ENCODE assay signal across 1 cellular context in the genomic region with DNA sequence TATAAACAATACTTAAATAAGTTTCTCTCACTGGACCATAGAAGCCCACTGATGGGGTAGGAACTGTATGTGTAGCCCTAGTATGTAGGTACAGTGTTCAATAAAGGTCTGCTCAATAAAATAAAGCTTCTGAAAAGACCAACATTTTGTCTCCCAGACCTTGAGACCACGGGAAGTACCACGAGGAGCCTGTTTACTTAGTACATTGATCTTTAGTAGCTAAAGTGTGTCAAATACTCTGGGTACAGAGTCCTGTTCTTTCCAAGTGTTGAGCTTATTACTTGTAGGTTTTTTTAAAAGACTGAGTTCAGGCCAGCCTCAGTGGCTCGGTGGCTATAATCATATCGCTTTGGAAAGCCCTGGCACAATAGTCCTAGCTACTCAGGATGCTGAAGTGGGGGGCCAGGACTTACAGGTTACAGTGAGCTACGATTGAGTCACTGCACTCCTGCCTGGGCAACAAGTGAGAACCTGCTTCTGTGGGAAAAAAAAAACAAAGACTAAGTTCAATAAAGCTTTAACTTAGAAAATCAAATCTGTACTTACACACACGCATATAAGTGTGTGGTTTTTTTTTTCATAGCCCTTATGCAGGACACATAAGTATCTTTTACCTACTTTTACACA.
TF ChIP-seq lines count a peak whose summit lies in the region.

No MANE protein-coding gene starts in this region.

TF ChIP-seq in HepG2, 621 proteins besides CTCF, POLR2A, EP300 and RAD21 (continues in another document):
- TF ChIP-seq, protein P1, sequence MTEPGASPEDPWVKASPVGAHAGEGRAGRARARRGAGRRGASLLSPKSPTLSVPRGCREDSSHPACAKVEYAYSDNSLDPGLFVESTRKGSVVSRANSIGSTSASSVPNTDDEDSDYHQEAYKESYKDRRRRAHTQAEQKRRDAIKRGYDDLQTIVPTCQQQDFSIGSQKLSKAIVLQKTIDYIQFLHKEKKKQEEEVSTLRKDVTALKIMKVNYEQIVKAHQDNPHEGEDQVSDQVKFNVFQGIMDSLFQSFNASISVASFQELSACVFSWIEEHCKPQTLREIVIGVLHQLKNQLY (CRISPR knock-in tag; IDR thresholded peaks at IDR 0.05): peak; percentile 72; the same call in 1 of the 2 replicates
- TF ChIP-seq DPF2 (CRISPR knock-in tag; IDR thresholded peaks at IDR 0.05; ENCODE audit: borderline replicate concordance, low read depth) (peak; percentile 62; the same call in 1 of the 2 replicates), PITX1 (CRISPR knock-in tag; IDR thresholded peaks at IDR 0.05) (0 out of 2 replicates have a peak, but pooled peaks have one; percentile 39), ZMYM3 (CRISPR knock-in tag; IDR thresholded peaks at IDR 0.05) (peak; percentile 40; the same call in 1 of the 2 replicates), TEAD3 (CRISPR knock-in tag; optimal IDR thresholded peaks at IDR 0.05; ENCODE audit: borderline replicate concordance) (peak; percentile 29), ZNF569 (CRISPR knock-in tag; IDR thresholded peaks at IDR 0.05; ENCODE audit: borderline replicate concordance) (no peak), ZNF260 (CRISPR knock-in tag; IDR thresholded peaks at IDR 0.05; ENCODE audit: borderline replicate concordance, low read depth) (no peak), KMT2B (CRISPR knock-in tag; IDR thresholded peaks at IDR 0.05) (0 out of 2 replicates have a peak, but pooled peaks have one; percentile 18), ZMYM4 (CRISPR knock-in tag; IDR thresholded peaks at IDR 0.05) (peak; percentile 66), TBX2 (CRISPR knock-in tag; IDR thresholded peaks at IDR 0.05; ENCODE audit: borderline replicate concordance) (peak; percentile 24; the same call in 1 of the 2 replicates), USF2 (IDR thresholded peaks at IDR 0.05; ENCODE audit: low read depth, low read length) (no peak), USF2 (CRISPR knock-in tag; IDR thresholded peaks at IDR 0.05; ENCODE audit: borderline replicate concordance) (no peak), GATAD2A (CRISPR knock-in tag; IDR thresholded peaks at IDR 0.05) (peak; percentile 88), KAT2B (IDR thresholded peaks at IDR 0.05; ENCODE audit: borderline replicate concordance, low read depth, low read length) (peak; percentile 55; the same call in 1 of the 2 replicates), SIX1 (CRISPR knock-in tag; IDR thresholded peaks at IDR 0.05; ENCODE audit: borderline replicate concordance) (peak; percentile 44; the same call in 1 of the 2 replicates), MIER2 (CRISPR knock-in tag; IDR thresholded peaks at IDR 0.05) (no peak), ZNF362 (CRISPR knock-in tag; IDR thresholded peaks at IDR 0.05; ENCODE audit: borderline replicate concordance) (peak; percentile 77), HNF4A (CRISPR knock-in tag; IDR thresholded peaks at IDR 0.05) (peak; percentile 88), KMT2A (CRISPR knock-in tag; IDR thresholded peaks at IDR 0.05) (peak; percentile 42; the same call in 1 of the 2 replicates), AHDC1 (CRISPR knock-in tag; IDR thresholded peaks at IDR 0.05; ENCODE audit: borderline replicate concordance) (peak; percentile 88; the same call in 1 of the 2 replicates), DMAP1 (CRISPR knock-in tag; IDR thresholded peaks at IDR 0.05) (0 out of 2 replicates have a peak, but pooled peaks have one; percentile 23), NCOR1 (IDR thresholded peaks at IDR 0.05; ENCODE audit: borderline replicate concordance, low read length) (0 out of 2 replicates have a peak, but pooled peaks have one; percentile 36), ARNTL (CRISPR knock-in tag; IDR thresholded peaks at IDR 0.05) (peak; percentile 51; the same call in 1 of the 2 replicates), ZNF670 (CRISPR knock-in tag; IDR thresholded peaks at IDR 0.05; ENCODE audit: borderline replicate concordance) (0 out of 2 replicates have a peak, but pooled peaks have one; percentile 48), TBL1XR1 (IDR thresholded peaks at IDR 0.05; ENCODE audit: borderline replicate concordance, low read length, partially characterized antibody) (no peak), ZBTB21 (CRISPR knock-in tag; IDR thresholded peaks at IDR 0.05) (no peak), NR2F6 (IDR thresholded peaks at IDR 0.05) (0 out of 2 replicates have a peak, but pooled peaks have one; percentile 21), NR2F6 (CRISPR knock-in tag; IDR thresholded peaks at IDR 0.05) (peak; percentile 38; the same call in 1 of the 2 replicates), THAP11 (CRISPR knock-in tag; IDR thresholded peaks at IDR 0.05) (peak; percentile 75), ZNF280D (CRISPR knock-in tag; IDR thresholded peaks at IDR 0.05) (0 out of 2 replicates have a peak, but pooled peaks have one; percentile 42), ZNF331 (CRISPR knock-in tag; IDR thresholded peaks at IDR 0.05) (0 out of 2 replicates have a peak, but pooled peaks have one; percentile 47), SOX13 (IDR thresholded peaks at IDR 0.05) (no peak), SOX13 (CRISPR knock-in tag; conservative IDR thresholded peaks at IDR 0.05 in 1 of 2, IDR thresholded peaks at IDR 0.05 in 1 of 2) (peak in 1 of 2 experiments; percentile 51; a peak in 1 of 4 replicates), ZBTB3 (CRISPR knock-in tag; IDR thresholded peaks at IDR 0.05; ENCODE audit: borderline replicate concordance, low read depth) (no peak), KAT8 (CRISPR knock-in tag; IDR thresholded peaks at IDR 0.05) (peak; percentile 51; the same call in 1 of the 2 replicates), TCF12 (IDR thresholded peaks at IDR 0.05) (no peak), TCF12 (CRISPR knock-in tag; IDR thresholded peaks at IDR 0.05) (0 out of 2 replicates have a peak, but pooled peaks have one; percentile 16), MIXL1 (CRISPR knock-in tag; IDR thresholded peaks at IDR 0.05) (peak; percentile 74), ONECUT2 (CRISPR knock-in tag; IDR thresholded peaks at IDR 0.05) (peak; percentile 92), ZNF446 (CRISPR knock-in tag; IDR thresholded peaks at IDR 0.05) (no peak)
- TF ChIP-seq, protein P2, sequence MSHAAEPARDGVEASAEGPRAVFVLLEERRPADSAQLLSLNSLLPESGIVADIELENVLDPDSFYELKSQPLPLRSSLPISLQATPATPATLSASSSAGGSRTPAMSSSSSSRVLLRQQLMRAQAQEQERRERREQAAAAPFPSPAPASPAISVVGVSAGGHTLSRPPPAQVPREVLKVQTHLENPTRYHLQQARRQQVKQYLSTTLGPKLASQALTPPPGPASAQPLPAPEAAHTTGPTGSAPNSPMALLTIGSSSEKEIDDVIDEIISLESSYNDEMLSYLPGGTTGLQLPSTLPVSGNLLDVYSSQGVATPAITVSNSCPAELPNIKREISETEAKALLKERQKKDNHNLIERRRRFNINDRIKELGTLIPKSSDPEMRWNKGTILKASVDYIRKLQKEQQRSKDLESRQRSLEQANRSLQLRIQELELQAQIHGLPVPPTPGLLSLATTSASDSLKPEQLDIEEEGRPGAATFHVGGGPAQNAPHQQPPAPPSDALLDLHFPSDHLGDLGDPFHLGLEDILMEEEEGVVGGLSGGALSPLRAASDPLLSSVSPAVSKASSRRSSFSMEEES (CRISPR knock-in tag; IDR thresholded peaks at IDR 0.05): peak; percentile 53; the same call in 1 of the 2 replicates
- TF ChIP-seq, protein P3, sequence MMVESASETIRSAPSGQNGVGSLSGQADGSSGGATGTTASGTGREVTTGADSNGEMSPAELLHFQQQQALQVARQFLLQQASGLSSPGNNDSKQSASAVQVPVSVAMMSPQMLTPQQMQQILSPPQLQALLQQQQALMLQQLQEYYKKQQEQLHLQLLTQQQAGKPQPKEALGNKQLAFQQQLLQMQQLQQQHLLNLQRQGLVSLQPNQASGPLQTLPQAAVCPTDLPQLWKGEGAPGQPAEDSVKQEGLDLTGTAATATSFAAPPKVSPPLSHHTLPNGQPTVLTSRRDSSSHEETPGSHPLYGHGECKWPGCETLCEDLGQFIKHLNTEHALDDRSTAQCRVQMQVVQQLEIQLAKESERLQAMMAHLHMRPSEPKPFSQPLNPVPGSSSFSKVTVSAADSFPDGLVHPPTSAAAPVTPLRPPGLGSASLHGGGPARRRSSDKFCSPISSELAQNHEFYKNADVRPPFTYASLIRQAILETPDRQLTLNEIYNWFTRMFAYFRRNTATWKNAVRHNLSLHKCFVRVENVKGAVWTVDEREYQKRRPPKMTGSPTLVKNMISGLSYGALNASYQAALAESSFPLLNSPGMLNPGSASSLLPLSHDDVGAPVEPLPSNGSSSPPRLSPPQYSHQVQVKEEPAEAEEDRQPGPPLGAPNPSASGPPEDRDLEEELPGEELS (CRISPR knock-in tag; IDR thresholded peaks at IDR 0.05): peak; percentile 40; the same call in 1 of the 2 replicates
